Comparison of ENCODE assay signal across 2 cellular contexts in the genomic region with DNA sequence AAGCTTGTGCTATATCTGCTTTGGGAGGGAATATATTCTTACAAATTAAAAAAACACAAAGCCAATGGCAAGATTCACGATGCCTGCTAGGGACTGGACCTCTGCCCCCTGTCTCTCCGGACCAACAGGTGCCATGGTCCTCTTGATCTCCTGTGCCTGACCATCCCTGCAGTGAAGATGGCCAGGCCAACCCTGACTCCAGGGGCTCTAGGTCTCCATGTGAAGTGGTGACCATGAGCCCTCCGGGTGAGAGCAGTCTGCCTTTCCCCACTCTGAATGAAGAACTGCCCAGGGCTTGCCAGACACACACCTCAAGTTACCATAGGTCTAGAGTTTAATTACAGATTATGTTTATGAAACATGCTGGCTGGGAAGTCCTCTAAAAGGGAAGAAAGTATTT.
TF ChIP-seq lines count a peak whose summit lies in the region.

No MANE protein-coding gene starts in this region.

TF ChIP-seq in liver, 16 proteins besides CTCF, POLR2A, EP300 and RAD21:
- no peak for TF ChIP-seq HNF4A (conservative IDR thresholded peaks at IDR 0.05)
- TF ChIP-seq, protein P1, sequence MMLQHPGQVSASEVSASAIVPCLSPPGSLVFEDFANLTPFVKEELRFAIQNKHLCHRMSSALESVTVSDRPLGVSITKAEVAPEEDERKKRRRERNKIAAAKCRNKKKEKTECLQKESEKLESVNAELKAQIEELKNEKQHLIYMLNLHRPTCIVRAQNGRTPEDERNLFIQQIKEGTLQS (IDR thresholded peaks at IDR 0.05), result no peak
- TF ChIP-seq HNF4G (IDR thresholded peaks at IDR 0.05), result no peak
- no peak for TF ChIP-seq GABPA (IDR thresholded peaks at IDR 0.05 in 1 of 2, conservative IDR thresholded peaks at IDR 0.05 in 1 of 2)
- no peak for TF ChIP-seq FOXA2 (IDR thresholded peaks at IDR 0.05)
- no peak for TF ChIP-seq JUND (IDR thresholded peaks at IDR 0.05)
- no peak for TF ChIP-seq NR2F2 (IDR thresholded peaks at IDR 0.05)
- no peak for TF ChIP-seq FOXA1 (IDR thresholded peaks at IDR 0.05)
- TF ChIP-seq TAF1 (conservative IDR thresholded peaks at IDR 0.05), result no peak
- TF ChIP-seq, protein P2, sequence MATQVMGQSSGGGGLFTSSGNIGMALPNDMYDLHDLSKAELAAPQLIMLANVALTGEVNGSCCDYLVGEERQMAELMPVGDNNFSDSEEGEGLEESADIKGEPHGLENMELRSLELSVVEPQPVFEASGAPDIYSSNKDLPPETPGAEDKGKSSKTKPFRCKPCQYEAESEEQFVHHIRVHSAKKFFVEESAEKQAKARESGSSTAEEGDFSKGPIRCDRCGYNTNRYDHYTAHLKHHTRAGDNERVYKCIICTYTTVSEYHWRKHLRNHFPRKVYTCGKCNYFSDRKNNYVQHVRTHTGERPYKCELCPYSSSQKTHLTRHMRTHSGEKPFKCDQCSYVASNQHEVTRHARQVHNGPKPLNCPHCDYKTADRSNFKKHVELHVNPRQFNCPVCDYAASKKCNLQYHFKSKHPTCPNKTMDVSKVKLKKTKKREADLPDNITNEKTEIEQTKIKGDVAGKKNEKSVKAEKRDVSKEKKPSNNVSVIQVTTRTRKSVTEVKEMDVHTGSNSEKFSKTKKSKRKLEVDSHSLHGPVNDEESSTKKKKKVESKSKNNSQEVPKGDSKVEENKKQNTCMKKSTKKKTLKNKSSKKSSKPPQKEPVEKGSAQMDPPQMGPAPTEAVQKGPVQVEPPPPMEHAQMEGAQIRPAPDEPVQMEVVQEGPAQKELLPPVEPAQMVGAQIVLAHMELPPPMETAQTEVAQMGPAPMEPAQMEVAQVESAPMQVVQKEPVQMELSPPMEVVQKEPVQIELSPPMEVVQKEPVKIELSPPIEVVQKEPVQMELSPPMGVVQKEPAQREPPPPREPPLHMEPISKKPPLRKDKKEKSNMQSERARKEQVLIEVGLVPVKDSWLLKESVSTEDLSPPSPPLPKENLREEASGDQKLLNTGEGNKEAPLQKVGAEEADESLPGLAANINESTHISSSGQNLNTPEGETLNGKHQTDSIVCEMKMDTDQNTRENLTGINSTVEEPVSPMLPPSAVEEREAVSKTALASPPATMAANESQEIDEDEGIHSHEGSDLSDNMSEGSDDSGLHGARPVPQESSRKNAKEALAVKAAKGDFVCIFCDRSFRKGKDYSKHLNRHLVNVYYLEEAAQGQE (IDR thresholded peaks at IDR 0.05), result no peak
- no peak for TF ChIP-seq RXRA (IDR thresholded peaks at IDR 0.05)

TF ChIP-seq in HepG2, 621 proteins besides CTCF, POLR2A, EP300 and RAD21:
- TF ChIP-seq ZBTB7B (CRISPR knock-in tag; IDR thresholded peaks at IDR 0.05) (no peak), ZNF17 (CRISPR knock-in tag; IDR thresholded peaks at IDR 0.05) (no peak), ZNF839 (CRISPR knock-in tag; IDR thresholded peaks at IDR 0.05; ENCODE audit: borderline replicate concordance) (no peak), GATAD1 (CRISPR knock-in tag; IDR thresholded peaks at IDR 0.05) (no peak), ZBTB1 (CRISPR knock-in tag; IDR thresholded peaks at IDR 0.05; ENCODE audit: borderline replicate concordance) (no peak)
- TF ChIP-seq, protein P3, sequence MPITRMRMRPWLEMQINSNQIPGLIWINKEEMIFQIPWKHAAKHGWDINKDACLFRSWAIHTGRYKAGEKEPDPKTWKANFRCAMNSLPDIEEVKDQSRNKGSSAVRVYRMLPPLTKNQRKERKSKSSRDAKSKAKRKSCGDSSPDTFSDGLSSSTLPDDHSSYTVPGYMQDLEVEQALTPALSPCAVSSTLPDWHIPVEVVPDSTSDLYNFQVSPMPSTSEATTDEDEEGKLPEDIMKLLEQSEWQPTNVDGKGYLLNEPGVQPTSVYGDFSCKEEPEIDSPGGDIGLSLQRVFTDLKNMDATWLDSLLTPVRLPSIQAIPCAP (CRISPR knock-in tag; IDR thresholded peaks at IDR 0.05; ENCODE audit: low read depth), result no peak
- TF ChIP-seq, protein P4, sequence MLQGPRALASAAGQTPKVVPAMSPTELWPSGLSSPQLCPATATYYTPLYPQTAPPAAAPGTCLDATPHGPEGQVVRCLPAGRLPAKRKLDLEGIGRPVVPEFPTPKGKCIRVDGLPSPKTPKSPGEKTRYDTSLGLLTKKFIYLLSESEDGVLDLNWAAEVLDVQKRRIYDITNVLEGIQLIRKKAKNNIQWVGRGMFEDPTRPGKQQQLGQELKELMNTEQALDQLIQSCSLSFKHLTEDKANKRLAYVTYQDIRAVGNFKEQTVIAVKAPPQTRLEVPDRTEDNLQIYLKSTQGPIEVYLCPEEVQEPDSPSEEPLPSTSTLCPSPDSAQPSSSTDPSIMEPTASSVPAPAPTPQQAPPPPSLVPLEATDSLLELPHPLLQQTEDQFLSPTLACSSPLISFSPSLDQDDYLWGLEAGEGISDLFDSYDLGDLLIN (CRISPR knock-in tag; IDR thresholded peaks at IDR 0.05; ENCODE audit: borderline replicate concordance), result no peak
- TF ChIP-seq, protein P5, sequence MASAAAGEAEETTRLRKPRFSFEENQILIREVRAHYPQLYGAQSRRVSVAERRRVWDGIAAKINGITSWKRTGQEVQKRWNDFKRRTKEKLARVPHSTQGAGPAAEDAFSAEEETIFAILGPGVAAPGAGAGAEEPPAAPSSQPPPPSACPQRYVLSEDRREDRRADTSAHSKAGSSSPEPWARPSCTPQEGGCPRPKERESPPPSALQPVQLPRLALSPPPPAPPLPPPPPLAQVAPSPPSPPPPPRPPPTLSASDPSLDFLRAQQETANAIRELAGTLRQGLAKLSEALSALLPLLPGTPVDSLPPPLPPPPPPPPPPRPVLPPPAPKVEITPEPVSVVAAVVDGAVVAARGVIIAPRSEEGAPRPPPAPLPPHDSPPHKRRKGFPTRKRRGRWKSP (CRISPR knock-in tag; IDR thresholded peaks at IDR 0.05), result no peak
- TF ChIP-seq, protein P6, sequence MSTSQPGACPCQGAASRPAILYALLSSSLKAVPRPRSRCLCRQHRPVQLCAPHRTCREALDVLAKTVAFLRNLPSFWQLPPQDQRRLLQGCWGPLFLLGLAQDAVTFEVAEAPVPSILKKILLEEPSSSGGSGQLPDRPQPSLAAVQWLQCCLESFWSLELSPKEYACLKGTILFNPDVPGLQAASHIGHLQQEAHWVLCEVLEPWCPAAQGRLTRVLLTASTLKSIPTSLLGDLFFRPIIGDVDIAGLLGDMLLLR (CRISPR knock-in tag; IDR thresholded peaks at IDR 0.05), result no peak
- TF ChIP-seq, protein P7, sequence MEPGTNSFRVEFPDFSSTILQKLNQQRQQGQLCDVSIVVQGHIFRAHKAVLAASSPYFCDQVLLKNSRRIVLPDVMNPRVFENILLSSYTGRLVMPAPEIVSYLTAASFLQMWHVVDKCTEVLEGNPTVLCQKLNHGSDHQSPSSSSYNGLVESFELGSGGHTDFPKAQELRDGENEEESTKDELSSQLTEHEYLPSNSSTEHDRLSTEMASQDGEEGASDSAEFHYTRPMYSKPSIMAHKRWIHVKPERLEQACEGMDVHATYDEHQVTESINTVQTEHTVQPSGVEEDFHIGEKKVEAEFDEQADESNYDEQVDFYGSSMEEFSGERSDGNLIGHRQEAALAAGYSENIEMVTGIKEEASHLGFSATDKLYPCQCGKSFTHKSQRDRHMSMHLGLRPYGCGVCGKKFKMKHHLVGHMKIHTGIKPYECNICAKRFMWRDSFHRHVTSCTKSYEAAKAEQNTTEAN (CRISPR knock-in tag; conservative IDR thresholded peaks at IDR 0.05), result no peak
